Comparison of ENCODE assay signal across 9 cellular contexts in the genomic region with DNA sequence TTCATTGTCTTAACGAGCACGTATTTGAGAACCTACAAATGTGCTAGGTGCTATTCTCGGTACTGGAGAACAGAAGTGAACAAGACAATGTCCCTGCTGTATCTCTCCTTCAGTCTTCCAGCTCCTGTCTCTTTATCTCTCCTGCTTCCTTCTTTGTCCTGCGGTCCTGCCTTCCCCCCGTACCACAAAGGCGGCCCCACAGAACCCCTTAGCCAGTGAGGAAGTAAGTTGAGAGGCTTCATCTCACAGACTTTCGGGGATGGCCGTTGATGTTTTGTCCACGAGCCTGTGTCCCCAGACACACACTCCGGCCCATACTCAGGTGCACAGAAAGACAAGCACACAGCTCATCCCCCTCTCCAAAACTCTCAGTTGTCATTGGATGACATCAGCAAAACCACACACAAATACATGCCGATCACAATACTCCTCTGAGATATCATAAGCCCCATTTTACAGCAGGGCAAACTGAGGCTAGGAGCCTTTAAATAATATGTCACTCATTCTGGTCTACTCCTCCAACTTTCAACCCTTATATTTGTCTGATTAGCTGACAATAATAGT. TPM values are rescaled to one million over a fixed set of nuclear protein-coding genes. Genes with fewer than 3 reads are reported as not detected.
DNase-seq lines count a peak whose midpoint lies in the region; ATAC-seq, FAIRE-seq and TF ChIP-seq lines count a peak whose summit lies in the region.
"Had no signal": no experiment of that assay in that cellular context is flagged by ENCODE, and none has a peak within 500 bp of the region (broad histone marks: within the 10 kb centered on the region; RNA-seq: fewer than 3 reads in every experiment).

No MANE protein-coding gene starts in this region.

- no peak overlapping the region for H3K56ac ChIP-seq in H1 (replicated peaks; ENCODE audit: insufficient read length, low read depth, low read length)

- H3K14ac ChIP-seq in H1 (ENCODE audit: insufficient read length), result no peak overlapping the region

- H3K4me1 ChIP-seq in H1 (replicated peaks in 1 of 4; ENCODE audit: control insufficient read depth in 3 of 4, insufficient read depth in 4 of 4, low read length in 3 of 4) (peaks cover 0 to 10% (median 8%) of the 10 kb centered on the region in 4 experiments; a peak in 6 of 7 replicates), parathyroid adenoma (peaks cover 15% of the 10 kb centered on the region)

- H3K4me3 ChIP-seq in H1 (ENCODE audit: extremely low read depth in 1 of 4, insufficient read depth in 2 of 4, low read depth in 3 of 4, low read length in 4 of 4), result peak overlapping the region; percentile 67 to 90 (median 71); a peak in 7 of 8 replicates
- peak overlapping the region; percentile 80 for H3K4me3 ChIP-seq in parathyroid adenoma (ENCODE audit: low read depth, low read length)

- FAIRE-seq in H1 (lab: Jason Lieb, UNC), result no peak

- H3K27me3 ChIP-seq in H1 (replicated peaks in 1 of 4; ENCODE audit: control insufficient read depth in 3 of 4, extremely low read depth in 1 of 4, insufficient read depth in 3 of 4, low read length in 3 of 4) (no peaks in the 10 kb centered on the region), parathyroid adenoma (ENCODE audit: control insufficient read depth, insufficient read depth, low read length) (no peaks in the 10 kb centered on the region)

- no peak overlapping the region for H3K4ac ChIP-seq in H1 (replicated peaks; ENCODE audit: insufficient read length, low read depth, low read length)

- no peak overlapping the region for H3K27ac ChIP-seq in H1 (ENCODE audit: low read depth, low read length)
- peak overlapping the region; percentile 98 for H3K27ac ChIP-seq in parathyroid adenoma

- DNase-seq in DMS53 treated with DMSO at 0.1 percent for 48 hours (lab: John Stamatoyannopoulos, UW; ENCODE audit: unreplicated experiment), result peak; percentile 73
- peak; percentile 34 for DNase-seq in NOMO-1 treated with dmso at 0.1 percent for 144 hours (lab: John Stamatoyannopoulos, UW; ENCODE audit: unreplicated experiment)
- no peak for DNase-seq in H1 (ENCODE audit: low read depth in 1 of 2, low spot score in 2 of 2)
- DNase-seq in activated CD8-positive, alpha-beta memory T cell treated with anti-CD3 and anti-CD28 coated beads, Interleukin-2, amount 10 ng/mL, durations not matched to agents 7 days and 5 days, result no peak
- no peak for DNase-seq in activated CD4-positive, alpha-beta T cell treated with anti-CD3 and anti-CD28 coated beads, Interleukin-2, amount 50 U/mL, for 4 hours
- no peak for DNase-seq in pons (ENCODE audit: low spot score)

- H3K23ac ChIP-seq in H1 (ENCODE audit: insufficient read length), result no peak overlapping the region

- H3K36me3 ChIP-seq in H1 (ENCODE audit: control insufficient read depth in 2 of 4, insufficient read depth in 4 of 4, low read length in 3 of 4) (no peaks in the 10 kb centered on the region), parathyroid adenoma (ENCODE audit: control insufficient read depth, insufficient read depth, low read length) (no peaks in the 10 kb centered on the region)

- no peak overlapping the region for H2BK120ac ChIP-seq in H1 (replicated peaks; ENCODE audit: low read depth, low read length)

- no peaks in the 10 kb centered on the region for H3K27me3 Mint-ChIP-seq in activated CD8-positive, alpha-beta memory T cell treated with anti-CD3 and anti-CD28 coated beads, Interleukin-2, amount 10 ng/mL, durations not matched to agents 7 days and 5 days
- H3K27me3 Mint-ChIP-seq: activated naive CD4-positive, alpha-beta T cell treated with anti-CD3 and anti-CD28 coated beads, Interleukin-2, amount 10 ng/mL, durations not matched to agents 7 days and 5 days had no signal

- H2AFZ ChIP-seq in H1 (ENCODE audit: low read length) (no peak overlapping the region), parathyroid adenoma (peak overlapping the region; percentile 96)

- H3K4me3 Mint-ChIP-seq in activated CD8-positive, alpha-beta memory T cell treated with anti-CD3 and anti-CD28 coated beads, Interleukin-2, amount 10 ng/mL, durations not matched to agents 7 days and 5 days, result no peak overlapping the region

- TF ChIP-seq EP300 in H1 (IDR thresholded peaks at IDR 0.05; ENCODE audit: borderline replicate concordance in 1 of 2, low read depth in 2 of 2, low read length in 2 of 2), result no peak

- H3K4me2 ChIP-seq in H1 (ENCODE audit: insufficient read depth in 1 of 2, low read depth in 2 of 2, low read length in 2 of 2) (peak overlapping the region; percentile 74 to 79), parathyroid adenoma (ENCODE audit: low read length) (peak overlapping the region; percentile 97)

- H2BK5ac ChIP-seq in H1 (ENCODE audit: low read depth, low read length), result no peak overlapping the region

- H4K20me1 ChIP-seq in H1 (replicated peaks in 1 of 2; ENCODE audit: control insufficient read depth in 1 of 2, insufficient read depth in 2 of 2, low read length in 2 of 2), result peaks cover 0 to 4% of the 10 kb centered on the region in 2 experiments

- no peak for TF ChIP-seq RAD21 in H1 (IDR thresholded peaks at IDR 0.05 in 1 of 2, conservative IDR thresholded peaks at IDR 0.05 in 1 of 2; ENCODE audit: low read depth in 2 of 2, low read length in 2 of 2)

- H2AK5ac ChIP-seq in H1 (ENCODE audit: low read depth, low read length), result peak overlapping the region; percentile 45; the same call in 1 of the 2 replicates

- no peak overlapping the region; the same call in 1 of the 2 replicates for H2BK12ac ChIP-seq in H1 (ENCODE audit: low read depth, low read length)

- no peak overlapping the region for H2BK15ac ChIP-seq in H1 (ENCODE audit: low read length)

- CTCF ChIA-PET in H1 (lab: Charles Lee; ENCODE audit: partially characterized antibody), result interaction anchor here (0.6 to 16.8 kb wide), 7 partner anchors 9 to 1511 kb away, joined by 3 to 192 read pairs (median 16); partner anchors contain the start of genes EPOR, ODAD3, PRKCSH and TSPAN16
- CTCF ChIA-PET in activated CD8-positive, alpha-beta memory T cell treated with anti-CD3 and anti-CD28 coated beads, Interleukin-2, amount 10 ng/mL, durations not matched to agents 7 days and 5 days (lab: Charles Lee), result interaction anchor here (0.6 to 4.7 kb wide), 8 partner anchors 9 to 248 kb away, joined by 3 to 38 read pairs (median 4); partner anchors contain the start of genes ODAD3, PRKCSH and TSPAN16

- no peak overlapping the region for H3K18ac ChIP-seq in H1 (ENCODE audit: extremely low read depth, low read length)

- no peak overlapping the region for H3K27ac Mint-ChIP-seq in activated CD8-positive, alpha-beta memory T cell treated with anti-CD3 and anti-CD28 coated beads, Interleukin-2, amount 10 ng/mL, durations not matched to agents 7 days and 5 days

- H3K9ac ChIP-seq in H1 (replicated peaks in 1 of 4; ENCODE audit: extremely low read depth in 1 of 4, low read depth in 3 of 4, low read length in 3 of 4) (no peak overlapping the region; a peak in 1 of 7 replicates), parathyroid adenoma (peak overlapping the region; percentile 49)

- POLR2A ChIA-PET in H1 (lab: Charles Lee; ENCODE audit: partially characterized antibody), result interaction anchor here (0.9 to 5.2 kb wide), 20 partner anchors 8 to 140 kb away, joined by 3 to 34 read pairs (median 8); partner anchors contain the start of genes CCDC159, EPOR, ODAD3 and PRKCSH

- no peaks in the 10 kb centered on the region; the same call in 1 of the 2 replicates for H3K79me1 ChIP-seq in H1 (ENCODE audit: low read depth, low read length)

- H3K9me3 Mint-ChIP-seq in activated CD8-positive, alpha-beta memory T cell treated with anti-CD3 and anti-CD28 coated beads, Interleukin-2, amount 10 ng/mL, durations not matched to agents 7 days and 5 days (ENCODE audit: low read depth), result no peaks in the 10 kb centered on the region
- H3K9me3 Mint-ChIP-seq: activated naive CD4-positive, alpha-beta T cell treated with anti-CD3 and anti-CD28 coated beads, Interleukin-2, amount 10 ng/mL, durations not matched to agents 7 days and 5 days had no signal

- TF ChIP-seq POLR2A in H1 (IDR thresholded peaks at IDR 0.05; ENCODE audit: control extremely low read depth in 1 of 2, low read depth in 2 of 2, low read length in 2 of 2), result no peak

- no peak for ATAC-seq in activated CD8-positive, alpha-beta memory T cell treated with anti-CD3 and anti-CD28 coated beads, Interleukin-2, amount 10 ng/mL, durations not matched to agents 7 days and 5 days
- no peak for ATAC-seq in HG03457 (IDR thresholded peaks at IDR 0.05; ENCODE audit: unreplicated experiment)

- 87% methylated on average over 11 of the region's 11 CpGs; no CpG with 5 or more reads in 1 of the 2 experiments for WGBS in H1 (ENCODE audit: extremely low coverage in 1 of 2, insufficient coverage in 1 of 2, insufficient read length in 1 of 2, insufficient replicate concordance in 2 of 2, low coverage in 1 of 2, low lambda C conversion rate in 2 of 2, missing lambda C conversion rate in 1 of 2), 2 experiments

- H4K8ac ChIP-seq in H1 (ENCODE audit: extremely low read depth, insufficient read depth, low read length), result no peak overlapping the region

- H3K4me1 Mint-ChIP-seq in activated CD8-positive, alpha-beta memory T cell treated with anti-CD3 and anti-CD28 coated beads, Interleukin-2, amount 10 ng/mL, durations not matched to agents 7 days and 5 days, result peaks cover 29% of the 10 kb centered on the region

- H3K9me3 ChIP-seq in H1 (ENCODE audit: insufficient read depth in 2 of 2, low read depth in 1 of 2, low read length in 1 of 2) (no peaks in the 10 kb centered on the region), parathyroid adenoma (ENCODE audit: control insufficient read depth, low read length) (no peaks in the 10 kb centered on the region)

- no peak overlapping the region for H4K91ac ChIP-seq in H1 (replicated peaks; ENCODE audit: insufficient read length, low read length)

- H3K23me2 ChIP-seq in H1 (ENCODE audit: low read depth, low read length), result peaks cover 7% of the 10 kb centered on the region

- no peak for TF ChIP-seq CTCF in H1 (IDR thresholded peaks at IDR 0.05; ENCODE audit: control extremely low read depth in 1 of 3, insufficient read depth in 1 of 3, low read depth in 1 of 3, low read length in 3 of 3)
- TF ChIP-seq CTCF in parathyroid adenoma (IDR thresholded peaks at IDR 0.05), result no peak

- no peak overlapping the region for H2BK20ac ChIP-seq in H1 (ENCODE audit: low read length)

- H4K5ac ChIP-seq in H1 (ENCODE audit: insufficient read length, low read depth, low read length), result no peak overlapping the region

- peaks cover 15% of the 10 kb centered on the region for H3K36me3 Mint-ChIP-seq in activated CD8-positive, alpha-beta memory T cell treated with anti-CD3 and anti-CD28 coated beads, Interleukin-2, amount 10 ng/mL, durations not matched to agents 7 days and 5 days

- no peaks in the 10 kb centered on the region for H3K79me2 ChIP-seq in H1 (ENCODE audit: control insufficient read depth in 1 of 2, insufficient read depth in 2 of 2, low read length in 2 of 2)
- H3K79me2 ChIP-seq in parathyroid adenoma, result peaks cover 3% of the 10 kb centered on the region

RNA-seq across cellular contexts. Expression of gene SWSAP1, which starts 0.5 kb away (rescaled TPM):
- total RNA-seq in H1 (2021; fragmentation: NEBNext Ultra II Directional; extraction: Animal tissue kit (Norgen Biotek cat#: 25700)), result 3.1 and 3.2 TPM in 2 replicates
- 5.1 and 5.2 TPM in 2 replicates for polyA plus RNA-seq in H1 (2011; rRNA removed)
- 3.7 TPM for polyA plus RNA-seq in H1 (2011; cell fraction: cytosol; rRNA removed)
- polyA plus RNA-seq in H1 (2011; cell fraction: nucleus; rRNA removed), result 3.3 TPM
- 2.0 to 4.0 TPM (median 3.5 TPM) in 4 replicates for polyA plus RNA-seq in H1 (2012, experiment 1 of 2)
- 3.0 TPM for polyA plus RNA-seq in H1 (2012, experiment 2 of 2)
- 4.8 TPM for polyA plus RNA-seq in H1 (2013, experiment 1 of 2)
- polyA plus RNA-seq in H1 (2013, experiment 2 of 2), result 4.5 TPM
- 0.76 and 1.2 TPM in 2 replicates for polyA minus RNA-seq in H1 (2011; rRNA and poly(A)+ RNA removed)
- polyA minus RNA-seq in H1 (2011; cell fraction: cytosol; rRNA and poly(A)+ RNA removed), result 2.0 TPM
- 2.6 TPM for polyA minus RNA-seq in H1 (2011; cell fraction: nucleus; rRNA and poly(A)+ RNA removed)
- total RNA-seq in activated CD8-positive, alpha-beta memory T cell treated with anti-CD3 and anti-CD28 coated beads, Interleukin-2, amount 10 ng/mL, durations not matched to agents 7 days and 5 days, result 1 to 10 TPM; 2.6 to 3.9 TPM

RNA-seq across cellular contexts. Expression of gene EPOR, which starts 10.1 kb away (rescaled TPM):
- 13.1 and 13.9 TPM in 2 replicates for total RNA-seq in H1 (2021; fragmentation: NEBNext Ultra II Directional; extraction: Animal tissue kit (Norgen Biotek cat#: 25700))
- polyA plus RNA-seq in H1 (2011; rRNA removed), result 23.4 and 32.3 TPM in 2 replicates
- 19.0 TPM for polyA plus RNA-seq in H1 (2011; cell fraction: cytosol; rRNA removed)
- polyA plus RNA-seq in H1 (2011; cell fraction: nucleus; rRNA removed), result 55.0 TPM
- 12.4 to 18.7 TPM (median 16.6 TPM) in 4 replicates for polyA plus RNA-seq in H1 (2012, experiment 1 of 2)
- polyA plus RNA-seq in H1 (2012, experiment 2 of 2), result 16.9 TPM
- polyA plus RNA-seq in H1 (2013, experiment 1 of 2), result 11.1 TPM
- 11.9 TPM for polyA plus RNA-seq in H1 (2013, experiment 2 of 2)
- 6.0 and 6.9 TPM in 2 replicates for polyA minus RNA-seq in H1 (2011; rRNA and poly(A)+ RNA removed)
- polyA minus RNA-seq in H1 (2011; cell fraction: cytosol; rRNA and poly(A)+ RNA removed), result 13.9 TPM
- 11.4 TPM for polyA minus RNA-seq in H1 (2011; cell fraction: nucleus; rRNA and poly(A)+ RNA removed)
- total RNA-seq in activated CD8-positive, alpha-beta memory T cell treated with anti-CD3 and anti-CD28 coated beads, Interleukin-2, amount 10 ng/mL, durations not matched to agents 7 days and 5 days, result 1 to 10 TPM; 8.1 to 9.1 TPM

RNA-seq across cellular contexts. Expression of gene PLPPR2, which starts 18.7 kb away (rescaled TPM):
- 9.5 and 11.7 TPM in 2 replicates for total RNA-seq in H1 (2021; fragmentation: NEBNext Ultra II Directional; extraction: Animal tissue kit (Norgen Biotek cat#: 25700))
- 7.2 and 14.9 TPM in 2 replicates for polyA plus RNA-seq in H1 (2011; rRNA removed)
- polyA plus RNA-seq in H1 (2011; cell fraction: cytosol; rRNA removed), result 6.2 TPM
- polyA plus RNA-seq in H1 (2011; cell fraction: nucleus; rRNA removed), result 15.6 TPM
- 7.1 to 13.3 TPM (median 10.8 TPM) in 4 replicates for polyA plus RNA-seq in H1 (2012, experiment 1 of 2)
- 9.1 TPM for polyA plus RNA-seq in H1 (2012, experiment 2 of 2)
- 13.4 TPM for polyA plus RNA-seq in H1 (2013, experiment 1 of 2)
- 13.8 TPM for polyA plus RNA-seq in H1 (2013, experiment 2 of 2)
- polyA minus RNA-seq in H1 (2011; rRNA and poly(A)+ RNA removed), result 3.7 and 5.4 TPM in 2 replicates
- polyA minus RNA-seq in H1 (2011; cell fraction: cytosol; rRNA and poly(A)+ RNA removed), result 5.9 TPM
- 11.3 TPM for polyA minus RNA-seq in H1 (2011; cell fraction: nucleus; rRNA and poly(A)+ RNA removed)
- 1 to 10 TPM in 1 of 2 experiments, under 1 TPM in 1; 0.87 to 1.3 TPM for total RNA-seq in activated CD8-positive, alpha-beta memory T cell treated with anti-CD3 and anti-CD28 coated beads, Interleukin-2, amount 10 ng/mL, durations not matched to agents 7 days and 5 days

RNA-seq across cellular contexts. Expression of gene CCDC159, which starts 27.6 kb away (rescaled TPM):
- 4.0 and 5.5 TPM in 2 replicates for total RNA-seq in H1 (2021; fragmentation: NEBNext Ultra II Directional; extraction: Animal tissue kit (Norgen Biotek cat#: 25700))
- polyA plus RNA-seq in H1 (2011; rRNA removed), result 5.4 and 7.1 TPM in 2 replicates
- polyA plus RNA-seq in H1 (2011; cell fraction: cytosol; rRNA removed), result 9.4 TPM
- 18.9 TPM for polyA plus RNA-seq in H1 (2011; cell fraction: nucleus; rRNA removed)
- 7.4 to 11.5 TPM (median 8.6 TPM) in 4 replicates for polyA plus RNA-seq in H1 (2012, experiment 1 of 2)
- polyA plus RNA-seq in H1 (2012, experiment 2 of 2), result 4.3 TPM
- 4.5 TPM for polyA plus RNA-seq in H1 (2013, experiment 1 of 2)
- 4.3 TPM for polyA plus RNA-seq in H1 (2013, experiment 2 of 2)
- 5.1 and 6.5 TPM in 2 replicates for polyA minus RNA-seq in H1 (2011; rRNA and poly(A)+ RNA removed)
- not detected for polyA minus RNA-seq in H1 (2011; cell fraction: cytosol; rRNA and poly(A)+ RNA removed)
- polyA minus RNA-seq in H1 (2011; cell fraction: nucleus; rRNA and poly(A)+ RNA removed), result 2.9 TPM
- 10 to 100 TPM; 13.0 to 16.1 TPM for total RNA-seq in activated CD8-positive, alpha-beta memory T cell treated with anti-CD3 and anti-CD28 coated beads, Interleukin-2, amount 10 ng/mL, durations not matched to agents 7 days and 5 days

RNA-seq across cellular contexts. Expression of gene TMEM205, which starts 27.9 kb away (rescaled TPM):
- total RNA-seq in H1 (2021; fragmentation: NEBNext Ultra II Directional; extraction: Animal tissue kit (Norgen Biotek cat#: 25700)), result 73.5 and 78.2 TPM in 2 replicates
- 423 and 441 TPM in 2 replicates for polyA plus RNA-seq in H1 (2011; rRNA removed)
- 322 TPM for polyA plus RNA-seq in H1 (2011; cell fraction: cytosol; rRNA removed)
- 202 TPM for polyA plus RNA-seq in H1 (2011; cell fraction: nucleus; rRNA removed)
- polyA plus RNA-seq in H1 (2012, experiment 1 of 2), result 102 to 132 TPM (median 127 TPM) in 4 replicates
- 255 TPM for polyA plus RNA-seq in H1 (2012, experiment 2 of 2)
- 177 TPM for polyA plus RNA-seq in H1 (2013, experiment 1 of 2)
- 224 TPM for polyA plus RNA-seq in H1 (2013, experiment 2 of 2)
- polyA minus RNA-seq in H1 (2011; rRNA and poly(A)+ RNA removed), result 91.8 and 113 TPM in 2 replicates
- polyA minus RNA-seq in H1 (2011; cell fraction: cytosol; rRNA and poly(A)+ RNA removed), result 47.5 TPM
- polyA minus RNA-seq in H1 (2011; cell fraction: nucleus; rRNA and poly(A)+ RNA removed), result 32.8 TPM
- total RNA-seq in activated CD8-positive, alpha-beta memory T cell treated with anti-CD3 and anti-CD28 coated beads, Interleukin-2, amount 10 ng/mL, durations not matched to agents 7 days and 5 days, result 10 to 100 TPM; 25.1 to 28.1 TPM

Comparison
In these comparisons a context has a peak if more than half of its experiments do, and no peak if none do; other contexts are left out.
1. DNase-seq: peak in DMS53 treated with DMSO at 0.1 percent for 48 hours (single experiment) and NOMO-1 treated with dmso at 0.1 percent for 144 hours (single experiment); none in H1 (0 of 2), activated CD8-positive, alpha-beta memory T cell treated with anti-CD3 and anti-CD28 coated beads, Interleukin-2, amount 10 ng/mL, durations not matched to agents 7 days and 5 days (single experiment), activated CD4-positive, alpha-beta T cell treated with anti-CD3 and anti-CD28 coated beads, Interleukin-2, amount 50 U/mL, for 4 hours (0 of 2) and pons (single experiment).